In genomic region chr19:7210359-7210758, GRCh38 we compare ENCODE assay signal across 22 cellular contexts.
A peak's percentile ranks its signal among the peaks of the same experiment; 100 is the strongest.
DNase-seq lines count a peak whose midpoint lies in the region; ATAC-seq, FAIRE-seq and TF ChIP-seq lines count a peak whose summit lies in the region.
"Had no signal": no experiment of that assay in that cellular context is flagged by ENCODE, and none has a peak within 500 bp of the region (broad histone marks: within the 10 kb centered on the region; RNA-seq: fewer than 3 reads in every experiment).

No MANE protein-coding gene starts in this region.

- WGBS in heart left ventricle, 4 donors = 90 to 96% (median 93%) methylated on average over 4 of the region's 4 CpGs
- 1% methylated on average over 4 of the region's 4 CpGs for WGBS in K562 (ENCODE audit: insufficient coverage, low coverage, missing lambda C conversion rate)
- WGBS in HepG2 (ENCODE audit: low lambda C conversion rate) = over 99% methylated on average over 4 of the region's 4 CpGs

- H2AFZ ChIP-seq in K562 (ENCODE audit: low read depth, low read length) (no peak overlapping the region), HepG2 (ENCODE audit: low read length) (no peak overlapping the region)
- H2AFZ ChIP-seq: GM23248 had no signal

- POLR2A ChIA-PET in K562 (lab: Yijun Ruan, JAX) (interaction anchor here (1.6 kb wide), 1 partner anchor 9 kb away, joined by 7 read pairs; no protein-coding TSS in a partner anchor), HepG2 (lab: Yijun Ruan, JAX) (interaction anchor here (1.4 kb wide), 1 partner anchor 83 kb away, joined by 3 read pairs; the partner anchor contains the start of gene INSR)

- H3K4me1 Mint-ChIP-seq in type B pancreatic cell (ENCODE audit: unreplicated experiment) = peaks cover 29% of the 10 kb centered on the region

- TF ChIP-seq CTCF in left ventricle myocardium inferior (IDR thresholded peaks at IDR 0.05; ENCODE audit: borderline replicate concordance) = no peak
- no peak for TF ChIP-seq CTCF in heart left ventricle (IDR thresholded peaks at IDR 0.05)
- TF ChIP-seq CTCF in K562 (IDR thresholded peaks at IDR 0.05 in 2 of 3, conservative IDR thresholded peaks at IDR 0.05 in 1 of 3; ENCODE audit: insufficient read depth in 2 of 3, low read depth in 1 of 3, low read length in 3 of 3) = no peak
- no peak for TF ChIP-seq CTCF in HepG2 (CRISPR knock-in tag; IDR thresholded peaks at IDR 0.05)
- no peak for TF ChIP-seq CTCF in gastrocnemius medialis (IDR thresholded peaks at IDR 0.05 in 4 of 5, conservative IDR thresholded peaks at IDR 0.05 in 1 of 5)
- TF ChIP-seq CTCF in WERI-Rb-1 (IDR thresholded peaks at IDR 0.05; ENCODE audit: low read depth, low read length) = no peak
- TF ChIP-seq CTCF in type B pancreatic cell (conservative IDR thresholded peaks at IDR 0.05) = no peak

- no peaks in the 10 kb centered on the region for H3K9me3 ChIP-seq in left ventricle myocardium inferior (replicated peaks)
- H3K9me3 ChIP-seq in heart left ventricle = no peaks in the 10 kb centered on the region
- H3K9me3 ChIP-seq in K562 (replicated peaks; ENCODE audit: control insufficient read depth, insufficient read depth, low read depth, low read length) = no peaks in the 10 kb centered on the region
- no peaks in the 10 kb centered on the region for H3K9me3 ChIP-seq in HepG2 (ENCODE audit: low read length)
- H3K9me3 ChIP-seq in gastrocnemius medialis = no peaks in the 10 kb centered on the region
- H3K9me3 ChIP-seq in WERI-Rb-1 (ENCODE audit: severe bottlenecking) = no peaks in the 10 kb centered on the region
- H3K9me3 ChIP-seq: BE2C, Caco-2 had no signal

- no peak overlapping the region for H3K4me2 ChIP-seq in K562 (ENCODE audit: insufficient read depth, low read length)
- H3K4me2 ChIP-seq in HepG2 (ENCODE audit: low read depth, low read length) = no peak overlapping the region

- H3K9ac ChIP-seq in K562 (ENCODE audit: insufficient read depth in 1 of 2, low read depth in 2 of 2, low read length in 2 of 2) (no peak overlapping the region), HepG2 (ENCODE audit: insufficient read depth, low read depth, low read length) (no peak overlapping the region)
- H3K9ac ChIP-seq: GM23248 had no signal

- TF ChIP-seq RAD21 in K562 (CRISPR knock-in tag; conservative IDR thresholded peaks at IDR 0.05 in 1 of 2, IDR thresholded peaks at IDR 0.05 in 1 of 2) = no peak
- TF ChIP-seq RAD21 in HepG2 (CRISPR knock-in tag; IDR thresholded peaks at IDR 0.05) = no peak

- DNase-seq in left ventricle myocardium inferior (no peak), heart left ventricle (no peak), K562 (ENCODE audit: extremely low read depth in 1 of 4, low spot score in 3 of 4) (no peak), HepG2 (ENCODE audit: low spot score) (no peak), gastrocnemius medialis (no peak), WERI-Rb-1 (no peak), type B pancreatic cell (ENCODE audit: extremely low spot score, unreplicated experiment) (no peak)
- DNase-seq: AML-193; BE2C; C1 segment of cervical spinal cord; Caco-2; CD4-positive, alpha-beta memory T cell; DMS153; DND-41; GM23248; H7; HCEC 1CT had no signal

- no peaks in the 10 kb centered on the region for H3K79me2 ChIP-seq in K562 (ENCODE audit: control insufficient read depth, insufficient read depth, low read length)
- H3K79me2 ChIP-seq in HepG2 (ENCODE audit: insufficient read depth, low read length) = peaks cover 46% of the 10 kb centered on the region

- ATAC-seq in heart left ventricle (no peak), K562 (no peak), HepG2 (no peak), gastrocnemius medialis (no peak), GM18511 (IDR thresholded peaks at IDR 0.05; ENCODE audit: unreplicated experiment) (no peak)

- FAIRE-seq in K562 (lab: Jason Lieb, UNC) (no peak), HepG2 (lab: Jason Lieb, UNC) (no peak)
- FAIRE-seq: A204.1, G401.6, H1 had no signal

- H3K4me3 ChIP-seq in left ventricle myocardium inferior (no peak overlapping the region), heart left ventricle (no peak overlapping the region), K562 (no peak overlapping the region), HepG2 (replicated peaks in 1 of 3; ENCODE audit: insufficient read depth in 1 of 3, low read depth in 2 of 3, low read length in 3 of 3) (no peak overlapping the region), gastrocnemius medialis (no peak overlapping the region), WERI-Rb-1 (ENCODE audit: low read depth, low read length) (no peak overlapping the region)
- H3K4me3 ChIP-seq: GM23248 had no signal

- H3K4me1 ChIP-seq in left ventricle myocardium inferior (peaks cover 77% of the 10 kb centered on the region), heart left ventricle (peaks cover 3 to 70% (median 40%) of the 10 kb centered on the region in 12 donors), K562 (replicated peaks in 1 of 2; ENCODE audit: control insufficient read depth in 2 of 2, insufficient read depth in 2 of 2, low read length in 2 of 2) (no peaks in the 10 kb centered on the region), HepG2 (ENCODE audit: insufficient read depth, low read length) (peaks cover 76% of the 10 kb centered on the region), gastrocnemius medialis (peaks cover 5 to 41% of the 10 kb centered on the region in 2 donors)
- H3K4me1 ChIP-seq: BE2C had no signal

- H3K9me3 Mint-ChIP-seq in type B pancreatic cell = no peaks in the 10 kb centered on the region
- H3K9me3 Mint-ChIP-seq: CD4-positive, alpha-beta memory T cell had no signal

- TF ChIP-seq POLR2A in heart left ventricle (IDR thresholded peaks at IDR 0.05) = no peak
- no peak for TF ChIP-seq POLR2A in K562 (conservative IDR thresholded peaks at IDR 0.05)
- no peak for TF ChIP-seq POLR2A in HepG2 (IDR thresholded peaks at IDR 0.05; ENCODE audit: insufficient read depth in 1 of 2, low read depth in 2 of 2, low read length in 2 of 2)
- no peak for TF ChIP-seq POLR2A in gastrocnemius medialis (IDR thresholded peaks at IDR 0.05)

- H3K27me3 Mint-ChIP-seq in type B pancreatic cell = no peaks in the 10 kb centered on the region

- CTCF ChIA-PET in K562 (lab: Yijun Ruan, JAX; ENCODE audit: low intra/inter-chr PET ratio) = no interaction called here
- CTCF ChIA-PET in HepG2 (lab: Yijun Ruan, JAX; ENCODE audit: low intra/inter-chr PET ratio, low total read pairs) = no interaction called here

- H3K27ac ChIP-seq in left ventricle myocardium inferior (replicated peaks) (peak overlapping the region; percentile 74), heart left ventricle (peak overlapping the region in 3 of 12 donors; percentile 65 to 79 (median 74)), K562 (ENCODE audit: extremely low read depth, low read depth, low read length) (no peak overlapping the region), HepG2 (ENCODE audit: extremely low read length, insufficient read depth, low read length) (no peak overlapping the region), gastrocnemius medialis (peak overlapping the region in 3 of 4 donors; percentile 44 to 79 (median 54)), WERI-Rb-1 (no peak overlapping the region)
- H3K27ac ChIP-seq: 22Rv1, GM23248 had no signal

- H3K9me1 ChIP-seq in K562 (ENCODE audit: control insufficient read depth, insufficient read depth, low read length) = no peaks in the 10 kb centered on the region

- H3K27ac Mint-ChIP-seq in type B pancreatic cell = no peak overlapping the region
- H3K27ac Mint-ChIP-seq: CD4-positive, alpha-beta memory T cell had no signal

- H3K27me3 ChIP-seq in left ventricle myocardium inferior (ENCODE audit: low read depth) (no peaks in the 10 kb centered on the region), heart left ventricle (no peaks in the 10 kb centered on the region), K562 (ENCODE audit: control insufficient read depth in 2 of 2, insufficient read depth in 2 of 2, low read length in 2 of 2) (peaks cover 15 to 39% of the 10 kb centered on the region in 2 experiments; a peak in 4 of 5 replicates), HepG2 (ENCODE audit: control insufficient read depth in 1 of 2, insufficient read depth in 2 of 2, low read length in 2 of 2) (no peaks in the 10 kb centered on the region), gastrocnemius medialis (no peaks in the 10 kb centered on the region), WERI-Rb-1 (ENCODE audit: insufficient read depth, low read depth, severe bottlenecking) (no peaks in the 10 kb centered on the region)
- H3K27me3 ChIP-seq: BE2C had no signal

- BruUV-seq in K562 (replicated peaks; lab: Mats Ljungman, UMichigan) (no TSS peak), HepG2 (replicated peaks; lab: Mats Ljungman, UMichigan) (no TSS peak)

- TF ChIP-seq EP300 in K562 (IDR thresholded peaks at IDR 0.05; ENCODE audit: low read length) = no peak
- no peak for TF ChIP-seq EP300 in HepG2 (IDR thresholded peaks at IDR 0.05; ENCODE audit: low read depth in 2 of 2, low read length in 2 of 2)
- TF ChIP-seq EP300 in HepG2 (CRISPR knock-in tag; IDR thresholded peaks at IDR 0.05; ENCODE audit: borderline replicate concordance) = no peak

- in situ Hi-C loops in K562 (cut with MboI) = no loop called here
- in situ Hi-C loops in HepG2 (cut with HindIII; ENCODE audit: extremely low pct_ligation_motif_present, low pct_unique_long_range_greater_than_20kb) = no loop called here
- in situ Hi-C loops in gastrocnemius medialis (cut with MboI; ENCODE audit: low sequenced_read_pairs in 4 of 4) = no loop called here

- no peak overlapping the region for H3K4me3 Mint-ChIP-seq in type B pancreatic cell
- H3K4me3 Mint-ChIP-seq: CD4-positive, alpha-beta memory T cell had no signal

- H3K36me3 ChIP-seq in left ventricle myocardium inferior = no peaks in the 10 kb centered on the region
- H3K36me3 ChIP-seq in heart left ventricle = no peaks in the 10 kb centered on the region
- H3K36me3 ChIP-seq in K562 (ENCODE audit: control insufficient read depth, insufficient read depth, low read length) = no peaks in the 10 kb centered on the region
- no peaks in the 10 kb centered on the region; a peak in 1 of 5 replicates for H3K36me3 ChIP-seq in HepG2 (replicated peaks in 1 of 2; ENCODE audit: control insufficient read depth in 1 of 2, insufficient read depth in 2 of 2, low read length in 2 of 2)
- no peaks in the 10 kb centered on the region for H3K36me3 ChIP-seq in gastrocnemius medialis
- no peaks in the 10 kb centered on the region for H3K36me3 ChIP-seq in WERI-Rb-1
- H3K36me3 ChIP-seq: BE2C had no signal

- peaks cover 3% of the 10 kb centered on the region for H3K36me3 Mint-ChIP-seq in type B pancreatic cell
- H3K36me3 Mint-ChIP-seq: CD4-positive, alpha-beta memory T cell had no signal

- intact Hi-C loops in left ventricle myocardium inferior (cut with micrococcal nuclease) = no loop called here
- intact Hi-C loops in heart left ventricle (cut with DNase I) = loop anchor here in 1 of 10 donors (5.0 kb wide), 1 partner anchor 82 kb away; the partner anchor contains the start of gene INSR
- intact Hi-C loops in K562 (cut with micrococcal nuclease) = no loop called here
- intact Hi-C loops in HepG2 (cut with micrococcal nuclease; ENCODE audit: unreplicated experiment) = no loop called here
- intact Hi-C loops in gastrocnemius medialis (cut with DNase I; ENCODE audit: low total_unique reads) = no loop called here

- H4K20me1 ChIP-seq in K562 (replicated peaks; ENCODE audit: control insufficient read depth, insufficient read depth, low read length) (no peaks in the 10 kb centered on the region; the same call in 1 of the 2 replicates), HepG2 (ENCODE audit: insufficient read depth, low read length) (peaks cover 17% of the 10 kb centered on the region; the same call in 1 of the 2 replicates)

TF ChIP-seq in HepG2, 621 proteins besides CTCF, POLR2A, EP300 and RAD21 (continues in another document):
- no peak for TF ChIP-seq GPN1 (CRISPR knock-in tag; IDR thresholded peaks at IDR 0.05; ENCODE audit: borderline replicate concordance)

Comparison
In these comparisons a context has a peak if more than half of its experiments do, and no peak if none do; other contexts are left out.
1. H3K27ac ChIP-seq: peak in left ventricle myocardium inferior (single experiment) and gastrocnemius medialis (3 of 4); none in K562 (single experiment), HepG2 (single experiment) and WERI-Rb-1 (single experiment).